ENCODE assay signal across 21 cellular contexts in genomic region chr18:70413455-70413854, GRCh38.
DNase-seq lines count a peak whose midpoint lies in the region; ATAC-seq, FAIRE-seq and TF ChIP-seq lines count a peak whose summit lies in the region.
"Had no signal": no experiment of that assay in that cellular context is flagged by ENCODE, and none has a peak within 500 bp of the region (broad histone marks: within the 10 kb centered on the region; RNA-seq: fewer than 3 reads in every experiment).

No MANE protein-coding gene starts in this region.

- H3K36me3 ChIP-seq in HepG2 (replicated peaks in 1 of 2; ENCODE audit: control insufficient read depth in 1 of 2, insufficient read depth in 2 of 2, low read length in 2 of 2) (no peaks in the 10 kb centered on the region), right lobe of liver (no peaks in the 10 kb centered on the region), mesenchymal stem cell (ENCODE audit: control insufficient read depth in 1 of 2, insufficient read depth in 2 of 2, low read depth in 1 of 2, low read length in 2 of 2) (no peaks in the 10 kb centered on the region)
- H3K36me3 ChIP-seq: BE2C; BLaER1 treated with 17β-estradiol and CSF1 and Interleukin-3, amounts not matched to agents 10 nM and 100 nM had no signal

- POLR2A ChIA-PET in HepG2 (lab: Yijun Ruan, JAX), result interaction anchor here (1.2 to 1.6 kb wide), 2 partner anchors 33 to 37 kb away, joined by 4 to 6 read pairs; no protein-coding TSS in a partner anchor

- TF ChIP-seq RAD21 in HepG2 (CRISPR knock-in tag; IDR thresholded peaks at IDR 0.05), result no peak

- FAIRE-seq in HepG2 (lab: Jason Lieb, UNC), result no peak
- FAIRE-seq: GM12891, H1 had no signal

- no peak overlapping the region for H2BK15ac ChIP-seq in mesenchymal stem cell (ENCODE audit: low read depth, poor library complexity, severe bottlenecking)

- no peaks in the 10 kb centered on the region for H4K20me1 ChIP-seq in HepG2 (ENCODE audit: insufficient read depth, low read length)
- H4K20me1 ChIP-seq: BLaER1 treated with 17β-estradiol and CSF1 and Interleukin-3, amounts not matched to agents 10 nM and 100 nM had no signal

- intact Hi-C loops in HepG2 (cut with micrococcal nuclease; ENCODE audit: unreplicated experiment), result no loop called here
- intact Hi-C loops in right lobe of liver (cut with DNase I), result no loop called here

- TF ChIP-seq CTCF in HepG2 (CRISPR knock-in tag; IDR thresholded peaks at IDR 0.05) (no peak), right lobe of liver (IDR thresholded peaks at IDR 0.05) (no peak)

- H3K79me1 ChIP-seq in mesenchymal stem cell (replicated peaks; ENCODE audit: low read length, poor library complexity, severe bottlenecking), result no peaks in the 10 kb centered on the region

- in situ Hi-C loops in HepG2 (cut with HindIII; ENCODE audit: extremely low pct_ligation_motif_present, low pct_unique_long_range_greater_than_20kb), result no loop called here

- H2BK12ac ChIP-seq in mesenchymal stem cell (ENCODE audit: low read length in 2 of 2), result peak overlapping the region in 1 of 2 experiments; percentile 67

- no peak overlapping the region for H3K4ac ChIP-seq in mesenchymal stem cell (ENCODE audit: low read depth in 1 of 2, low read length in 2 of 2)

- H3K4me3 ChIP-seq in HepG2 (replicated peaks in 1 of 3; ENCODE audit: insufficient read depth in 1 of 3, low read depth in 2 of 3, low read length in 3 of 3) (no peak overlapping the region), right lobe of liver (no peak overlapping the region), mesenchymal stem cell (ENCODE audit: insufficient read depth in 1 of 2, low read depth in 1 of 2, low read length in 2 of 2) (no peak overlapping the region)
- H3K4me3 ChIP-seq: BLaER1 treated with 17β-estradiol and CSF1 and Interleukin-3, amounts not matched to agents 10 nM and 100 nM; GM23248 had no signal

- no peak overlapping the region for H3K14ac ChIP-seq in mesenchymal stem cell (ENCODE audit: low read length in 2 of 2)

- no peaks in the 10 kb centered on the region for H3K9me3 ChIP-seq in HepG2 (ENCODE audit: low read length)
- peaks cover 0 to 3% (median 0%) of the 10 kb centered on the region in 4 donors for H3K9me3 ChIP-seq in right lobe of liver
- no peaks in the 10 kb centered on the region for H3K9me3 ChIP-seq in mesenchymal stem cell (ENCODE audit: control insufficient read depth, low read length)
- H3K9me3 ChIP-seq: BE2C had no signal

- no peak overlapping the region for H4K91ac ChIP-seq in mesenchymal stem cell (ENCODE audit: low read length)

- H4K8ac ChIP-seq in mesenchymal stem cell (ENCODE audit: low read length), result no peak overlapping the region

- no TSS peak for BruUV-seq in HepG2 (replicated peaks; lab: Mats Ljungman, UMichigan)

- H3K27ac ChIP-seq in HepG2 (ENCODE audit: extremely low read length, insufficient read depth, low read length) (no peak overlapping the region), right lobe of liver (no peak overlapping the region), mesenchymal stem cell (ENCODE audit: low read length, poor library complexity, severe bottlenecking) (no peak overlapping the region)
- H3K27ac ChIP-seq: BLaER1 treated with 17β-estradiol and CSF1 and Interleukin-3, amounts not matched to agents 10 nM and 100 nM; GM23248 had no signal

- H3K23ac ChIP-seq in mesenchymal stem cell (ENCODE audit: low read length in 2 of 2), result no peak overlapping the region

- peak overlapping the region; percentile 15 for H2BK120ac ChIP-seq in mesenchymal stem cell (ENCODE audit: low read depth, low read length)

- ATAC-seq in HepG2 (peak; percentile 51; the same call in 2 of the 3 replicates), right lobe of liver (no peak), HG03571 (IDR thresholded peaks at IDR 0.05; ENCODE audit: unreplicated experiment) (no peak)

- no peak overlapping the region for H2AK5ac ChIP-seq in mesenchymal stem cell (ENCODE audit: low read length, severe bottlenecking)

- TF ChIP-seq POLR2A in HepG2 (IDR thresholded peaks at IDR 0.05; ENCODE audit: insufficient read depth in 1 of 2, low read depth in 2 of 2, low read length in 2 of 2), result no peak
- TF ChIP-seq POLR2A in right lobe of liver (IDR thresholded peaks at IDR 0.05), result no peak

- no peak overlapping the region for H3K4me2 ChIP-seq in HepG2 (ENCODE audit: low read depth, low read length)
- H3K4me2 ChIP-seq in mesenchymal stem cell (ENCODE audit: low read length, poor library complexity, severe bottlenecking), result no peak overlapping the region
- H3K4me2 ChIP-seq: BLaER1 treated with 17β-estradiol and CSF1 and Interleukin-3, amounts not matched to agents 10 nM and 100 nM had no signal

- DNase-seq in HepG2 (ENCODE audit: low spot score) (peak; percentile 45), right lobe of liver (no peak), EH (ENCODE audit: low read depth) (peak; percentile 39), mesenchymal stem cell (no peak), glomerular visceral epithelial cell (ENCODE audit: extremely low spot score) (no peak), NCI-H1436 treated with DMSO at 0.1 percent for 48 hours (lab: John Stamatoyannopoulos, UW) (no peak)
- DNase-seq: 8988T; AML-193; BE2C; CD4-positive, alpha-beta T cell; CD8-positive, alpha-beta memory T cell; DMS 273 treated with DMSO at 0.1 percent for 48 hours; DMS79; GF-D8; GM23248; H7; HCEC 1CT had no signal

- TF ChIP-seq EP300 in HepG2 (IDR thresholded peaks at IDR 0.05; ENCODE audit: low read depth in 2 of 2, low read length in 2 of 2) (no peak), HepG2 (CRISPR knock-in tag; IDR thresholded peaks at IDR 0.05; ENCODE audit: borderline replicate concordance) (no peak)

- H3K79me2 ChIP-seq in HepG2 (ENCODE audit: insufficient read depth, low read length), result no peaks in the 10 kb centered on the region

- H3K9ac ChIP-seq in HepG2 (ENCODE audit: insufficient read depth, low read depth, low read length) (no peak overlapping the region), mesenchymal stem cell (ENCODE audit: low read length) (no peak overlapping the region)
- H3K9ac ChIP-seq: BLaER1 treated with 17β-estradiol and CSF1 and Interleukin-3, amounts not matched to agents 10 nM and 100 nM; GM23248 had no signal

- WGBS in HepG2 (ENCODE audit: low lambda C conversion rate), result 46% methylated on average over 3 of the region's 3 CpGs
- 81% methylated on average over 2 of the region's 3 CpGs for WGBS in right lobe of liver (ENCODE audit: insufficient coverage, low coverage, low lambda C conversion rate, missing lambda C conversion rate)
- 93% methylated on average over 3 of the region's 3 CpGs for WGBS in mesenchymal stem cell

- H3K27me3 ChIP-seq in HepG2 (ENCODE audit: control insufficient read depth in 1 of 2, insufficient read depth in 2 of 2, low read length in 2 of 2) (no peaks in the 10 kb centered on the region), right lobe of liver (no peaks in the 10 kb centered on the region), mesenchymal stem cell (ENCODE audit: control insufficient read depth in 1 of 2, insufficient read depth in 1 of 2, low read length in 2 of 2) (no peaks in the 10 kb centered on the region)
- H3K27me3 ChIP-seq: BE2C; BLaER1 treated with 17β-estradiol and CSF1 and Interleukin-3, amounts not matched to agents 10 nM and 100 nM had no signal

- no peak overlapping the region for H3K18ac ChIP-seq in mesenchymal stem cell (ENCODE audit: low read depth in 1 of 2, low read length in 2 of 2)

- peaks cover 41% of the 10 kb centered on the region for H3K4me1 ChIP-seq in HepG2 (ENCODE audit: insufficient read depth, low read length)
- no peaks in the 10 kb centered on the region for H3K4me1 ChIP-seq in right lobe of liver
- H3K4me1 ChIP-seq in mesenchymal stem cell (ENCODE audit: control insufficient read depth, insufficient read depth, low read depth, low read length), result no peaks in the 10 kb centered on the region

- CTCF ChIA-PET in HepG2 (lab: Yijun Ruan, JAX; ENCODE audit: low intra/inter-chr PET ratio, low total read pairs), result no interaction called here

- no peak overlapping the region for H2AFZ ChIP-seq in HepG2 (ENCODE audit: low read length)
- no peak overlapping the region for H2AFZ ChIP-seq in mesenchymal stem cell (ENCODE audit: low read depth, low read length)
- H2AFZ ChIP-seq: GM23248 had no signal

- H2BK5ac ChIP-seq in mesenchymal stem cell (ENCODE audit: low read depth, low read length, poor library complexity, severe bottlenecking), result no peak overlapping the region

TF ChIP-seq in HepG2, 621 proteins besides CTCF, POLR2A, EP300 and RAD21 (continues in another document):
- TF ChIP-seq PAXIP1 (CRISPR knock-in tag; conservative IDR thresholded peaks at IDR 0.05) (no peak), FIP1L1 (IDR thresholded peaks at IDR 0.05; ENCODE audit: borderline replicate concordance, insufficient read depth, low read depth, low read length) (no peak), NFE2L2 (IDR thresholded peaks at IDR 0.05; ENCODE audit: low read length) (no peak), MIER2 (CRISPR knock-in tag; IDR thresholded peaks at IDR 0.05) (no peak), ATF5 (CRISPR knock-in tag; IDR thresholded peaks at IDR 0.05; ENCODE audit: low read depth) (no peak)

Comparison
In these comparisons a context has a peak if more than half of its experiments do, and no peak if none do; other contexts are left out.
1. DNase-seq: peak in HepG2 (single experiment) and EH (single experiment); none in right lobe of liver (0 of 3), mesenchymal stem cell (single experiment), glomerular visceral epithelial cell (single experiment) and NCI-H1436 treated with DMSO at 0.1 percent for 48 hours (single experiment).